16 cellular contexts compared by ENCODE assay signal in genomic region chr19:7856679-7857663, GRCh38. TPM values are rescaled to one million over a fixed set of nuclear protein-coding genes. Genes with fewer than 3 reads are reported as not detected.
A peak's percentile ranks its signal among the peaks of the same experiment; 100 is the strongest.
DNase-seq lines count a peak whose midpoint lies in the region; ATAC-seq and TF ChIP-seq lines count a peak whose summit lies in the region.
"Had no signal": no experiment of that assay in that cellular context is flagged by ENCODE, and none has a peak within 500 bp of the region (broad histone marks: within the 10 kb centered on the region; RNA-seq: fewer than 3 reads in every experiment).

No MANE protein-coding gene starts in this region.

- peaks cover 10% of the 10 kb centered on the region for H3K4me1 Mint-ChIP-seq in stimulated activated effector memory CD8-positive, alpha-beta T cell treated with anti-CD3 and anti-CD28 coated beads, Interleukin-12 subunit alpha, Interleukin-12 subunit beta, amount 100 ng/mL, for 72 hours
- H3K4me1 Mint-ChIP-seq in CD4-positive, alpha-beta memory T cell: peaks cover 3 to 18% (median 6%) of the 10 kb centered on the region in 4 donors

- H3K27me3 Mint-ChIP-seq in CD4-positive, alpha-beta memory T cell: no peaks in the 10 kb centered on the region

- H3K27ac ChIP-seq in dorsolateral prefrontal cortex: peak overlapping the region in 47 of 59 donors; percentile 8 to 99 (median 62)
- no peak overlapping the region for H3K27ac ChIP-seq in CD4-positive, alpha-beta memory T cell (ENCODE audit: low read depth, low read length)
- H3K27ac ChIP-seq: 22Rv1, BLaER1, PC-9, SK-N-MC had no signal

- H3K4me3 Mint-ChIP-seq in stimulated activated effector memory CD8-positive, alpha-beta T cell treated with anti-CD3 and anti-CD28 coated beads, Interleukin-12 subunit alpha, Interleukin-12 subunit beta, amount 100 ng/mL, for 72 hours: no peak overlapping the region
- no peak overlapping the region for H3K4me3 Mint-ChIP-seq in CD4-positive, alpha-beta memory T cell

- DNase-seq in DMS153 (lab: John Stamatoyannopoulos, UW): peak; percentile 20
- DNase-seq in DMS153 treated with DMSO at 0.1 percent for 48 hours (lab: John Stamatoyannopoulos, UW; ENCODE audit: unreplicated experiment): no peak
- DNase-seq in NCI-H510A (lab: John Stamatoyannopoulos, UW): peak; percentile 36
- DNase-seq in dorsolateral prefrontal cortex: no peak
- DNase-seq in stimulated activated effector memory CD8-positive, alpha-beta T cell treated with anti-CD3 and anti-CD28 coated beads, Interleukin-12 subunit alpha, Interleukin-12 subunit beta, amount 100 ng/mL, for 72 hours (ENCODE audit: low spot score in 2 of 2): no peak
- no peak for DNase-seq in cerebellum (ENCODE audit: low spot score)
- DNase-seq in DMS 273 (lab: John Stamatoyannopoulos, UW; ENCODE audit: unreplicated experiment): no peak
- no peak for DNase-seq in CD4-positive, alpha-beta memory T cell
- DNase-seq: NCI-H1048, PC-9 had no signal

- peaks cover 18% of the 10 kb centered on the region for H3K4me1 ChIP-seq in CD4-positive, alpha-beta memory T cell (ENCODE audit: insufficient read depth, low read length)

- intact Hi-C loops in dorsolateral prefrontal cortex (cut with DNase I): no loop called here
- intact Hi-C loops in CD4-positive, alpha-beta memory T cell (cut with micrococcal nuclease): no loop called here

- no peak for ATAC-seq in stimulated activated effector memory CD8-positive, alpha-beta T cell treated with anti-CD3 and anti-CD28 coated beads, Interleukin-12 subunit alpha, Interleukin-12 subunit beta, amount 100 ng/mL, for 72 hours
- ATAC-seq: HCT116, Right ventricle myocardium inferior had no signal

- no peaks in the 10 kb centered on the region for H3K36me3 ChIP-seq in CD4-positive, alpha-beta memory T cell (ENCODE audit: insufficient read depth, low read length)
- H3K36me3 ChIP-seq: BLaER1 had no signal

- POLR2A ChIA-PET in CD4-positive, alpha-beta memory T cell (lab: Charles Lee; ENCODE audit: partially characterized antibody): interaction anchor here (1.0 kb wide), 1 partner anchor 13 kb away, joined by 3 read pairs; no protein-coding TSS in a partner anchor

- H3K27ac Mint-ChIP-seq in stimulated activated effector memory CD8-positive, alpha-beta T cell treated with anti-CD3 and anti-CD28 coated beads, Interleukin-12 subunit alpha, Interleukin-12 subunit beta, amount 100 ng/mL, for 72 hours: peak overlapping the region; percentile 58
- no peak overlapping the region for H3K27ac Mint-ChIP-seq in CD4-positive, alpha-beta memory T cell

- peaks cover 0 to 3% (median 0%) of the 10 kb centered on the region in 45 donors for H3K27me3 ChIP-seq in dorsolateral prefrontal cortex
- H3K27me3 ChIP-seq in CD4-positive, alpha-beta memory T cell (ENCODE audit: insufficient read depth, low read length): peaks cover 7% of the 10 kb centered on the region

- H3K9me3 ChIP-seq in CD4-positive, alpha-beta memory T cell (ENCODE audit: control insufficient read depth in 1 of 2, low read length in 2 of 2): no peaks in the 10 kb centered on the region
- H3K9me3 ChIP-seq: BLaER1 had no signal

- H3K36me3 Mint-ChIP-seq in stimulated activated effector memory CD8-positive, alpha-beta T cell treated with anti-CD3 and anti-CD28 coated beads, Interleukin-12 subunit alpha, Interleukin-12 subunit beta, amount 100 ng/mL, for 72 hours: no peaks in the 10 kb centered on the region
- no peaks in the 10 kb centered on the region for H3K36me3 Mint-ChIP-seq in CD4-positive, alpha-beta memory T cell

- CTCF ChIA-PET in CD4-positive, alpha-beta memory T cell (lab: Charles Lee; ENCODE audit: partially characterized antibody): interaction anchor here (1.1 to 2.6 kb wide), 2 partner anchors 12 to 146 kb away, joined by 4 to 15 read pairs; no protein-coding TSS in a partner anchor

- H3K4me3 ChIP-seq in dorsolateral prefrontal cortex: no peak overlapping the region
- H3K4me3 ChIP-seq in CD4-positive, alpha-beta memory T cell (ENCODE audit: low read length in 2 of 2): no peak overlapping the region
- H3K4me3 ChIP-seq: PC-9, SK-N-MC had no signal

- H3K9me3 Mint-ChIP-seq in stimulated activated effector memory CD8-positive, alpha-beta T cell treated with anti-CD3 and anti-CD28 coated beads, Interleukin-12 subunit alpha, Interleukin-12 subunit beta, amount 100 ng/mL, for 72 hours: no peaks in the 10 kb centered on the region
- no peaks in the 10 kb centered on the region for H3K9me3 Mint-ChIP-seq in CD4-positive, alpha-beta memory T cell

- TF ChIP-seq CTCF in dorsolateral prefrontal cortex (IDR thresholded peaks at IDR 0.05 in 54 of 56, conservative IDR thresholded peaks at IDR 0.05 in 2 of 56; ENCODE audit: low read depth in 1 of 56, partially characterized antibody in 56 of 56): no peak

RNA-seq across cellular contexts. Expression of gene PRR36, which starts 17.2 kb away (rescaled TPM):
- 10 to 100 TPM; 15.0 to 72.0 (median 46.3) TPM for total RNA-seq in dorsolateral prefrontal cortex
- 2.4 TPM for total RNA-seq in cerebellum
- total RNA-seq in CD4-positive, alpha-beta memory T cell: under 1 TPM; 0.29 to 0.36 TPM
- polyA plus RNA-seq in CD4-positive, alpha-beta memory T cell: under 1 TPM in 1 of 2 donors, not detected in 1; 0.06 TPM
- total RNA-seq: Right ventricle myocardium inferior had no signal

RNA-seq across cellular contexts. Expression of gene EVI5L, which starts 27.0 kb away (rescaled TPM):
- 10 to 100 TPM; 47.6 to 92.0 (median 62.5) TPM for total RNA-seq in dorsolateral prefrontal cortex
- total RNA-seq in cerebellum: 24.7 TPM
- total RNA-seq in CD4-positive, alpha-beta memory T cell: 10 to 100 TPM; 11.9 to 14.1 TPM
- 1 to 10 TPM; 1.1 to 2.8 TPM for polyA plus RNA-seq in CD4-positive, alpha-beta memory T cell

RNA-seq across cellular contexts. Expression of gene LRRC8E, which starts 31.3 kb away (rescaled TPM):
- total RNA-seq in dorsolateral prefrontal cortex: under 1 TPM in 4 of 120 experiments, not detected in 116; 0.15 to 0.20 (median 0.18) TPM
- not detected for total RNA-seq in cerebellum
- not detected for total RNA-seq in CD4-positive, alpha-beta memory T cell
- polyA plus RNA-seq in CD4-positive, alpha-beta memory T cell: not detected
- total RNA-seq: T-helper 1 cell treated with Interleukin-12 subunit alpha and Interleukin-12 subunit beta and Interleukin-4 antibody, amounts not matched to agents 30 ng/mL and 1 ng/mL, for 36 hours had no signal

RNA-seq across cellular contexts. Expression of gene MAP2K7, which starts 46.7 kb away (rescaled TPM):
- total RNA-seq in dorsolateral prefrontal cortex: 10 to 100 TPM; 28.0 to 51.9 (median 39.4) TPM
- 8.5 TPM for total RNA-seq in cerebellum
- 10 to 100 TPM; 59.7 to 62.5 TPM for total RNA-seq in CD4-positive, alpha-beta memory T cell
- 1 to 10 TPM in 1 of 2 donors, under 1 TPM in 1; 0.57 to 2.5 TPM for polyA plus RNA-seq in CD4-positive, alpha-beta memory T cell

RNA-seq across cellular contexts. Expression of gene TGFBR3L, which starts 57.7 kb away (rescaled TPM):
- total RNA-seq in dorsolateral prefrontal cortex: 10 to 100 TPM in 119 of 120 experiments, 1 to 10 TPM in 1; 9.8 to 66.3 (median 34.6) TPM
- total RNA-seq in cerebellum: not detected
- under 1 TPM; 0.93 to 1.00 TPM for total RNA-seq in CD4-positive, alpha-beta memory T cell
- not detected for polyA plus RNA-seq in CD4-positive, alpha-beta memory T cell

Comparison
In these comparisons a context has a peak if more than half of its experiments do, and no peak if none do; other contexts are left out.
1. DNase-seq: peak in DMS153 (single experiment) and NCI-H510A (single experiment); none in DMS153 treated with DMSO at 0.1 percent for 48 hours (single experiment), dorsolateral prefrontal cortex (0 of 10), stimulated activated effector memory CD8-positive, alpha-beta T cell treated with anti-CD3 and anti-CD28 coated beads, Interleukin-12 subunit alpha, Interleukin-12 subunit beta, amount 100 ng/mL, for 72 hours (0 of 2), cerebellum (single experiment), DMS 273 (single experiment) and CD4-positive, alpha-beta memory T cell (0 of 5).